ENCODE assay signal across 7 cellular contexts in the genomic region with DNA sequence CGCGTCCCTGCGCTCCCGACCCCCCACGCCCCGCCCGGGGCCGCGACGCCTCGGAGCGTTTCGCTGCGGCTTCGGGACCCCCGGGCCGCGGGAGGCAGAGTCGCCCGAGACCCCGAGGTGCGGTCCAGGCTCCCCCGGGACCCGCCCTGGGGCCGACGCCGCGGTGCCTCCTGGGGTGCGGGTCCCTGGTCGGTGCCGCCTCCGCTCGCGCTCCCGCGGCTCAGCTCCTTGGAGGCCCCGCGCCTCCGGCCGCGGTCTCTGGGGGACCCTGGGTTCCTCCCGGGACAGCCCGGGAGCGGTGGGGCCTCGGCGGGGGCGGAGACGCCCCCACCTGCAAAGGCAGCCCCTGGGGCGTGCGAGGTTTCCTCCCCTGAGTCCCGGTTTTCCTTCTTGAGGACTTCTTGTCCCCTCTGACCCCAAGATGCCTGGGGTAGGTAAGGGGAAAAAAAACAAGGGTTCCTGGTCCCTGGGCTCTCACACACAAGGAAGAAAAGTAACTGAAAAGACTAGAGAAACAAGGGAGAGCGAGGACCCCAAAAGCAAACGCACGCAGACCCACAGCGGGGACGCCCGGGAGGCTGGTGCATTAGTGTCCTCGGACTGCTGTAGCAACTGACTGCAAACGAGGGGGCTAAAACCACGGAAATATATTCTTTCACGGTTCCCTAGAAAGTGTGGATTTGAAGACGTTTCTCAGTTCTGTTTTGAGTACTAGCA. TPM values are rescaled to one million over a fixed set of nuclear protein-coding genes. Genes with fewer than 3 reads are reported as not detected.
DNase-seq lines count a peak whose midpoint lies in the region; ATAC-seq and TF ChIP-seq lines count a peak whose summit lies in the region.

No MANE protein-coding gene starts in this region.

- no peak overlapping the region for H4K5ac ChIP-seq in mesendoderm (ENCODE audit: low read length)

- H2AK5ac ChIP-seq in mesendoderm (ENCODE audit: low read length): no peak overlapping the region

- TF ChIP-seq CTCF in breast epithelium (IDR thresholded peaks at IDR 0.05): no peak

- DNase-seq in breast epithelium (ENCODE audit: low spot score in 2 of 2) (no peak), mesendoderm (no peak), middle frontal gyrus (ENCODE audit: extremely low spot score, low spot score) (no peak), SKM-1 (lab: John Stamatoyannopoulos, UW; ENCODE audit: unreplicated experiment) (no peak), 8988T (no peak)

- peak; percentile 20 for ATAC-seq in GM18519 (IDR thresholded peaks at IDR 0.05; ENCODE audit: low FRiP score, unreplicated experiment)
- peak; percentile 18 for ATAC-seq in HG03521 (IDR thresholded peaks at IDR 0.05; ENCODE audit: unreplicated experiment)

- no CpG with 5 or more reads among the region's 62 CpGs for WGBS in mesendoderm (ENCODE audit: extremely low coverage, insufficient coverage, low lambda C conversion rate)

- H3K27me3 ChIP-seq in breast epithelium (no peaks in the 10 kb centered on the region), mesendoderm (ENCODE audit: insufficient read depth, low read length, poor library complexity) (peaks cover 1% of the 10 kb centered on the region)

- H3K4me2 ChIP-seq in mesendoderm (ENCODE audit: low read length): peak overlapping the region; percentile 62

- H4K8ac ChIP-seq in mesendoderm (ENCODE audit: low read depth, low read length): no peak overlapping the region

- no peaks in the 10 kb centered on the region for H3K79me2 ChIP-seq in mesendoderm (ENCODE audit: control insufficient read depth, insufficient read depth, low read length)

- peak overlapping the region; percentile 89 for H3K56ac ChIP-seq in mesendoderm (ENCODE audit: low read length)

- H3K27ac ChIP-seq in breast epithelium (peak overlapping the region; percentile 94 to 96), mesendoderm (ENCODE audit: low read depth, low read length) (no peak overlapping the region)

- peak overlapping the region; percentile 62 for H3K4ac ChIP-seq in mesendoderm (ENCODE audit: low read depth, low read length)

- peaks cover 3 to 12% of the 10 kb centered on the region in 2 donors for H3K9me3 ChIP-seq in breast epithelium

- peak overlapping the region; percentile 46 for H3K18ac ChIP-seq in mesendoderm (ENCODE audit: low read length)

- no peaks in the 10 kb centered on the region for H3K36me3 ChIP-seq in breast epithelium
- no peaks in the 10 kb centered on the region for H3K36me3 ChIP-seq in mesendoderm (ENCODE audit: control insufficient read depth, insufficient read depth, low read length)

- no peak overlapping the region for H2BK15ac ChIP-seq in mesendoderm (replicated peaks; ENCODE audit: low read depth)

- H3K79me1 ChIP-seq in mesendoderm (ENCODE audit: low read length): no peaks in the 10 kb centered on the region

- no peaks in the 10 kb centered on the region for H3K4me1 ChIP-seq in breast epithelium
- H3K4me1 ChIP-seq in mesendoderm (ENCODE audit: control insufficient read depth, low read depth, low read length): no peaks in the 10 kb centered on the region

- H3K9ac ChIP-seq in mesendoderm (ENCODE audit: low read length): peak overlapping the region; percentile 80

- H3K4me3 ChIP-seq in breast epithelium (peak overlapping the region; percentile 63 to 99 (median 99)), mesendoderm (ENCODE audit: low read length) (peak overlapping the region; percentile 73)

- no peak for TF ChIP-seq POLR2A in breast epithelium (IDR thresholded peaks at IDR 0.05)

- no peak overlapping the region for H2BK120ac ChIP-seq in mesendoderm (ENCODE audit: low read depth, low read length)

- H2BK5ac ChIP-seq in mesendoderm (ENCODE audit: low read length): no peak overlapping the region

- intact Hi-C loops in breast epithelium (cut with DNase I; ENCODE audit: low total_unique reads): no loop called here

- H3K23ac ChIP-seq in mesendoderm (ENCODE audit: low read length): no peak overlapping the region

RNA-seq across cellular contexts. Expression of gene ZNF555, which starts 0.7 kb away (rescaled TPM):
- total RNA-seq in breast epithelium: 10 to 100 TPM in 1 of 3 donors, 1 to 10 TPM in 2; 4.6 to 10.7 (median 7.5) TPM
- 1.1 TPM for polyA plus RNA-seq in mesendoderm (2013, experiment 1 of 2)
- polyA plus RNA-seq in mesendoderm (2013, experiment 2 of 2): 1.1 TPM

RNA-seq across cellular contexts. Expression of gene ZNF554, which starts 22.3 kb away (rescaled TPM):
- 10 to 100 TPM in 1 of 3 donors, 1 to 10 TPM in 2; 2.1 to 10.4 (median 7.5) TPM for total RNA-seq in breast epithelium
- 2.2 TPM for polyA plus RNA-seq in mesendoderm (2013, experiment 1 of 2)
- 2.2 TPM for polyA plus RNA-seq in mesendoderm (2013, experiment 2 of 2)

RNA-seq across cellular contexts. Expression of gene ZNF556, which starts 25.1 kb away (rescaled TPM):
- under 1 TPM in 2 of 3 donors, not detected in 1; 0.15 to 0.33 TPM for total RNA-seq in breast epithelium
- polyA plus RNA-seq in mesendoderm (2013, experiment 1 of 2): not detected
- not detected for polyA plus RNA-seq in mesendoderm (2013, experiment 2 of 2)

RNA-seq across cellular contexts. Expression of gene THOP1, which starts 56.7 kb away (rescaled TPM):
- 10 to 100 TPM; 26.2 to 40.0 (median 39.1) TPM for total RNA-seq in breast epithelium
- polyA plus RNA-seq in mesendoderm (2013, experiment 1 of 2): 82.0 TPM
- polyA plus RNA-seq in mesendoderm (2013, experiment 2 of 2): 80.2 TPM

RNA-seq across cellular contexts. Expression of gene ZNF57, which starts 58.7 kb away (rescaled TPM):
- total RNA-seq in breast epithelium: 1 to 10 TPM; 2.7 to 9.2 (median 6.9) TPM
- 2.8 TPM for polyA plus RNA-seq in mesendoderm (2013, experiment 1 of 2)
- 2.7 TPM for polyA plus RNA-seq in mesendoderm (2013, experiment 2 of 2)
